1 cellular context compared by ENCODE assay signal in the genomic region with DNA sequence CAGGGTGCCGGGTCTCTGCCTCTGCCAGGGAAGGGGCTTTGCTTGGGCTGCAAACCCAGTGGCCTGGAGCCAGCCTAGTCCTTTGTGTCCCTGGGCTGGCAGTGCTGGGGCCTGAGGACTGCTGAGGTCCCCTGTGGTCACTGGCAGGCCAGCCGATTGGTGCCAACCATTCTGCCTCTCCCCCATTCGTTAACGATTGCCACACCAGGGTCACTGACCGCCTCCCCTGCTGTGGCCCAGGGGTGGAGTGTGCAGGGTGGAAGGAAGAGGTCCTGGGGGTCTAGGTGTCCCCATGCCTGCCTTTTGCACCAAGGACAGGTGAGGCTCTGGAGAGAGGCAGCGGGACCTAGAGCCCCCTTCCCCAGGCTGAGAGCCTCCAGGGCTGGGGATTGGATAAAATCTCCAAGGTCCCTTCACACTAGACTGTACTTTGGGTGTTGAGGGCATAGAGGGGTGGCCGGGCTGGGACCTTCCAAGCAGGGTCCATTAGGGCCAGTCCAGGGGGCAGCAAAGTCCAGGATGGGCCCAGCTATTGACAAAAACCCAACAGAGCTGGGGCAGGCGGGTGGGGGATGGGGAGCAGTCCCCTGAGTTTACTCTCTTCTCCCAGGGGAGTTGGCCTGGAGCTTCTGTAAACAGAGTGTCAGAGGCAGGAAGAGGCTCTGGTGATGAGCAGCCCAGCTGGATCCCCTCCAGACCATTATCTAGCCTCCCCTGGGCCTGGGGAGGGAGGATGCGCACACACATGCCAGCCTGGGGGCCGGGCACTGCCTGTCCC.
A peak's percentile ranks its signal among the peaks of the same experiment; 100 is the strongest.
TF ChIP-seq lines count a peak whose summit lies in the region.

No MANE protein-coding gene starts in this region.

TF ChIP-seq in HepG2, 621 proteins besides CTCF, POLR2A, EP300 and RAD21 (continued from another document and continues in another):
- TF ChIP-seq HINFP (CRISPR knock-in tag; IDR thresholded peaks at IDR 0.05; ENCODE audit: low read depth) (no peak; the same call in 1 of the 2 replicates), ZFY (CRISPR knock-in tag; IDR thresholded peaks at IDR 0.05) (no peak; the same call in none of the 2 replicates), ZNF660 (CRISPR knock-in tag; IDR thresholded peaks at IDR 0.05; ENCODE audit: borderline replicate concordance, low read depth) (no peak), ZNF567 (CRISPR knock-in tag; IDR thresholded peaks at IDR 0.05; ENCODE audit: borderline replicate concordance) (no peak), NR0B2 (CRISPR knock-in tag; IDR thresholded peaks at IDR 0.05) (no peak), KMT2A (CRISPR knock-in tag; IDR thresholded peaks at IDR 0.05) (no peak), YEATS4 (CRISPR knock-in tag; IDR thresholded peaks at IDR 0.05; ENCODE audit: borderline replicate concordance) (peak; percentile 53; the same call in 1 of the 2 replicates), ZNF326 (CRISPR knock-in tag; IDR thresholded peaks at IDR 0.05; ENCODE audit: borderline replicate concordance) (no peak; the same call in 1 of the 2 replicates), FOXC1 (CRISPR knock-in tag; IDR thresholded peaks at IDR 0.05; ENCODE audit: borderline replicate concordance) (no peak), TGIF2 (CRISPR knock-in tag; IDR thresholded peaks at IDR 0.05) (peak; percentile 61; the same call in 1 of the 2 replicates), ZNF780A (CRISPR knock-in tag; IDR thresholded peaks at IDR 0.05) (no peak), ZBTB44 (CRISPR knock-in tag; IDR thresholded peaks at IDR 0.05) (no peak), DPF2 (CRISPR knock-in tag; IDR thresholded peaks at IDR 0.05; ENCODE audit: borderline replicate concordance, low read depth) (peak; percentile 26; the same call in 1 of the 2 replicates), CEBPB (IDR thresholded peaks at IDR 0.05; ENCODE audit: borderline replicate concordance, low read depth, low read length) (peak; percentile 92), MAFK (conservative IDR thresholded peaks at IDR 0.05 in 1 of 2, IDR thresholded peaks at IDR 0.05 in 1 of 2; ENCODE audit: low read length in 2 of 2) (no peak), ZNF337 (CRISPR knock-in tag; IDR thresholded peaks at IDR 0.05; ENCODE audit: borderline replicate concordance, low read depth) (no peak), HES4 (CRISPR knock-in tag; IDR thresholded peaks at IDR 0.05; ENCODE audit: borderline replicate concordance) (no peak), NCOR1 (IDR thresholded peaks at IDR 0.05; ENCODE audit: borderline replicate concordance, low read length) (peak; percentile 89), KLF16 (CRISPR knock-in tag; IDR thresholded peaks at IDR 0.05) (peak in 1 of 2 experiments; percentile 51; a peak in 2 of 4 replicates), MAX (IDR thresholded peaks at IDR 0.05) (peak; percentile 30; the same call in 1 of the 2 replicates), CBFB (CRISPR knock-in tag; IDR thresholded peaks at IDR 0.05) (no peak), ZSCAN29 (CRISPR knock-in tag; conservative IDR thresholded peaks at IDR 0.05) (peak; percentile 71), GZF1 (CRISPR knock-in tag; IDR thresholded peaks at IDR 0.05) (no peak), ZNF343 (CRISPR knock-in tag; IDR thresholded peaks at IDR 0.05) (peak; percentile 86), MLLT10 (CRISPR knock-in tag; IDR thresholded peaks at IDR 0.05) (no peak), NFYC (CRISPR knock-in tag; IDR thresholded peaks at IDR 0.05) (peak; percentile 20; the same call in 1 of the 2 replicates), PREB (CRISPR knock-in tag; IDR thresholded peaks at IDR 0.05) (no peak), ZNF761 (CRISPR knock-in tag; conservative IDR thresholded peaks at IDR 0.05) (no peak), HDAC1 (CRISPR knock-in tag; IDR thresholded peaks at IDR 0.05) (peak; percentile 79), ZNF552 (CRISPR knock-in tag; IDR thresholded peaks at IDR 0.05; ENCODE audit: borderline replicate concordance) (no peak), ELF1 (CRISPR knock-in tag; IDR thresholded peaks at IDR 0.05) (no peak), SP2 (CRISPR knock-in tag; IDR thresholded peaks at IDR 0.05) (peak; percentile 22; the same call in 1 of the 2 replicates), SP1 (IDR thresholded peaks at IDR 0.05) (no peak), SP1 (CRISPR knock-in tag; IDR thresholded peaks at IDR 0.05) (peak; percentile 18; the same call in 1 of the 2 replicates), CHD4 (IDR thresholded peaks at IDR 0.05; ENCODE audit: borderline replicate concordance, low read length) (peak; percentile 61; the same call in 1 of the 2 replicates)
- TF ChIP-seq, protein P1, sequence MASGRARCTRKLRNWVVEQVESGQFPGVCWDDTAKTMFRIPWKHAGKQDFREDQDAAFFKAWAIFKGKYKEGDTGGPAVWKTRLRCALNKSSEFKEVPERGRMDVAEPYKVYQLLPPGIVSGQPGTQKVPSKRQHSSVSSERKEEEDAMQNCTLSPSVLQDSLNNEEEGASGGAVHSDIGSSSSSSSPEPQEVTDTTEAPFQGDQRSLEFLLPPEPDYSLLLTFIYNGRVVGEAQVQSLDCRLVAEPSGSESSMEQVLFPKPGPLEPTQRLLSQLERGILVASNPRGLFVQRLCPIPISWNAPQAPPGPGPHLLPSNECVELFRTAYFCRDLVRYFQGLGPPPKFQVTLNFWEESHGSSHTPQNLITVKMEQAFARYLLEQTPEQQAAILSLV (CRISPR knock-in tag; IDR thresholded peaks at IDR 0.05; ENCODE audit: borderline replicate concordance) = no peak
- TF ChIP-seq, protein P2, sequence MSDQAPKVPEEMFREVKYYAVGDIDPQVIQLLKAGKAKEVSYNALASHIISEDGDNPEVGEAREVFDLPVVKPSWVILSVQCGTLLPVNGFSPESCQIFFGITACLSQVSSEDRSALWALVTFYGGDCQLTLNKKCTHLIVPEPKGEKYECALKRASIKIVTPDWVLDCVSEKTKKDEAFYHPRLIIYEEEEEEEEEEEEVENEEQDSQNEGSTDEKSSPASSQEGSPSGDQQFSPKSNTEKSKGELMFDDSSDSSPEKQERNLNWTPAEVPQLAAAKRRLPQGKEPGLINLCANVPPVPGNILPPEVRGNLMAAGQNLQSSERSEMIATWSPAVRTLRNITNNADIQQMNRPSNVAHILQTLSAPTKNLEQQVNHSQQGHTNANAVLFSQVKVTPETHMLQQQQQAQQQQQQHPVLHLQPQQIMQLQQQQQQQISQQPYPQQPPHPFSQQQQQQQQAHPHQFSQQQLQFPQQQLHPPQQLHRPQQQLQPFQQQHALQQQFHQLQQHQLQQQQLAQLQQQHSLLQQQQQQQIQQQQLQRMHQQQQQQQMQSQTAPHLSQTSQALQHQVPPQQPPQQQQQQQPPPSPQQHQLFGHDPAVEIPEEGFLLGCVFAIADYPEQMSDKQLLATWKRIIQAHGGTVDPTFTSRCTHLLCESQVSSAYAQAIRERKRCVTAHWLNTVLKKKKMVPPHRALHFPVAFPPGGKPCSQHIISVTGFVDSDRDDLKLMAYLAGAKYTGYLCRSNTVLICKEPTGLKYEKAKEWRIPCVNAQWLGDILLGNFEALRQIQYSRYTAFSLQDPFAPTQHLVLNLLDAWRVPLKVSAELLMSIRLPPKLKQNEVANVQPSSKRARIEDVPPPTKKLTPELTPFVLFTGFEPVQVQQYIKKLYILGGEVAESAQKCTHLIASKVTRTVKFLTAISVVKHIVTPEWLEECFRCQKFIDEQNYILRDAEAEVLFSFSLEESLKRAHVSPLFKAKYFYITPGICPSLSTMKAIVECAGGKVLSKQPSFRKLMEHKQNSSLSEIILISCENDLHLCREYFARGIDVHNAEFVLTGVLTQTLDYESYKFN (CRISPR knock-in tag; conservative IDR thresholded peaks at IDR 0.05) = peak; percentile 94
- TF ChIP-seq, protein P3, sequence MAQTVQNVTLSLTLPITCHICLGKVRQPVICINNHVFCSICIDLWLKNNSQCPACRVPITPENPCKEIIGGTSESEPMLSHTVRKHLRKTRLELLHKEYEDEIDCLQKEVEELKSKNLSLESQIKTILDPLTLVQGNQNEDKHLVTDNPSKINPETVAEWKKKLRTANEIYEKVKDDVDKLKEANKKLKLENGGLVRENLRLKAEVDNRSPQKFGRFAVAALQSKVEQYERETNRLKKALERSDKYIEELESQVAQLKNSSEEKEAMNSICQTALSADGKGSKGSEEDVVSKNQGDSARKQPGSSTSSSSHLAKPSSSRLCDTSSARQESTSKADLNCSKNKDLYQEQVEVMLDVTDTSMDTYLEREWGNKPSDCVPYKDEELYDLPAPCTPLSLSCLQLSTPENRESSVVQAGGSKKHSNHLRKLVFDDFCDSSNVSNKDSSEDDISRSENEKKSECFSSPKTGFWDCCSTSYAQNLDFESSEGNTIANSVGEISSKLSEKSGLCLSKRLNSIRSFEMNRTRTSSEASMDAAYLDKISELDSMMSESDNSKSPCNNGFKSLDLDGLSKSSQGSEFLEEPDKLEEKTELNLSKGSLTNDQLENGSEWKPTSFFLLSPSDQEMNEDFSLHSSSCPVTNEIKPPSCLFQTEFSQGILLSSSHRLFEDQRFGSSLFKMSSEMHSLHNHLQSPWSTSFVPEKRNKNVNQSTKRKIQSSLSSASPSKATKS (CRISPR knock-in tag; IDR thresholded peaks at IDR 0.05) = 0 out of 2 replicates have a peak, but pooled peaks have one; percentile 21
- TF ChIP-seq, protein P4, sequence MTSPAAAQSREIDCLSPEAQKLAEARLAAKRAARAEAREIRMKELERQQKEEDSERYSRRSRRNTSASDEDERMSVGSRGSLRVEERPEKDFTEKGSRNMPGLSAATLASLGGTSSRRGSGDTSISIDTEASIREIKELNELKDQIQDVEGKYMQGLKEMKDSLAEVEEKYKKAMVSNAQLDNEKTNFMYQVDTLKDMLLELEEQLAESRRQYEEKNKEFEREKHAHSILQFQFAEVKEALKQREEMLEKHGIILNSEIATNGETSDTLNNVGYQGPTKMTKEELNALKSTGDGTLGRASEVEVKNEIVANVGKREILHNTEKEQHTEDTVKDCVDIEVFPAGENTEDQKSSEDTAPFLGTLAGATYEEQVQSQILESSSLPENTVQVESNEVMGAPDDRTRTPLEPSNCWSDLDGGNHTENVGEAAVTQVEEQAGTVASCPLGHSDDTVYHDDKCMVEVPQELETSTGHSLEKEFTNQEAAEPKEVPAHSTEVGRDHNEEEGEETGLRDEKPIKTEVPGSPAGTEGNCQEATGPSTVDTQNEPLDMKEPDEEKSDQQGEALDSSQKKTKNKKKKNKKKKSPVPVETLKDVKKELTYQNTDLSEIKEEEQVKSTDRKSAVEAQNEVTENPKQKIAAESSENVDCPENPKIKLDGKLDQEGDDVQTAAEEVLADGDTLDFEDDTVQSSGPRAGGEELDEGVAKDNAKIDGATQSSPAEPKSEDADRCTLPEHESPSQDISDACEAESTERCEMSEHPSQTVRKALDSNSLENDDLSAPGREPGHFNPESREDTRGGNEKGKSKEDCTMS (CRISPR knock-in tag; conservative IDR thresholded peaks at IDR 0.05) = no peak
- TF ChIP-seq, protein P5, sequence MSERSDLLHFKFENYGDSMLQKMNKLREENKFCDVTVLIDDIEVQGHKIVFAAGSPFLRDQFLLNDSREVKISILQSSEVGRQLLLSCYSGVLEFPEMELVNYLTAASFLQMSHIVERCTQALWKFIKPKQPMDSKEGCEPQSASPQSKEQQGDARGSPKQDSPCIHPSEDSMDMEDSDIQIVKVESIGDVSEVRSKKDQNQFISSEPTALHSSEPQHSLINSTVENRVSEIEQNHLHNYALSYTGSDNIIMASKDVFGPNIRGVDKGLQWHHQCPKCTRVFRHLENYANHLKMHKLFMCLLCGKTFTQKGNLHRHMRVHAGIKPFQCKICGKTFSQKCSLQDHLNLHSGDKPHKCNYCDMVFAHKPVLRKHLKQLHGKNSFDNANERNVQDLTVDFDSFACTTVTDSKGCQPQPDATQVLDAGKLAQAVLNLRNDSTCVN (CRISPR knock-in tag; IDR thresholded peaks at IDR 0.05; ENCODE audit: borderline replicate concordance) = peak; percentile 22; the same call in 1 of the 2 replicates
